9 cellular contexts compared by ENCODE assay signal in genomic region chr7:139714163-139714901, GRCh38.
DNase-seq lines count a peak whose midpoint lies in the region; ATAC-seq and TF ChIP-seq lines count a peak whose summit lies in the region.
"Had no signal": no experiment of that assay in that cellular context is flagged by ENCODE, and none has a peak within 500 bp of the region (broad histone marks: within the 10 kb centered on the region; RNA-seq: fewer than 3 reads in every experiment).

No MANE protein-coding gene starts in this region.

- peaks cover 0 to 44% (median 28%) of the 10 kb centered on the region in 9 donors for H3K36me3 ChIP-seq in heart left ventricle

- WGBS in heart left ventricle, 4 donors: 52 to 69% (median 59%) methylated on average over 22 to 23 of the region's 23 CpGs

- ATAC-seq in Right ventricle myocardium inferior (peak; percentile 24), HG03159 (IDR thresholded peaks at IDR 0.05; ENCODE audit: unreplicated experiment) (peak; percentile 92), heart left ventricle (peak in 3 of 4 donors; percentile 56 to 82 (median 58))

- H3K27me3 ChIP-seq in heart left ventricle: no peaks in the 10 kb centered on the region

- TF ChIP-seq POLR2A in heart left ventricle (IDR thresholded peaks at IDR 0.05) (no peak), erythroblast (IDR thresholded peaks at IDR 0.05; ENCODE audit: low read length) (no peak)

- TF ChIP-seq CTCF in heart left ventricle (IDR thresholded peaks at IDR 0.05): no peak

- H3K4me3 ChIP-seq in heart left ventricle: no peak overlapping the region

- peak overlapping the region; percentile 44 to 90 (median 76) for H3K27ac ChIP-seq in heart left ventricle

- H3K4me1 ChIP-seq in heart left ventricle: peaks cover 3 to 61% (median 41%) of the 10 kb centered on the region in 12 donors

- H3K9me3 ChIP-seq in heart left ventricle: no peaks in the 10 kb centered on the region

- intact Hi-C loops in Right ventricle myocardium inferior (cut with DNase I) (no loop called here), cardiac septum (cut with DNase I) (no loop called here), heart left ventricle (cut with DNase I) (no loop called here)

- peak; percentile 83 for DNase-seq in Right ventricle myocardium inferior (ENCODE audit: missing footprints)
- no peak for DNase-seq in cardiac septum (ENCODE audit: low spot score)
- DNase-seq in heart left ventricle: peak; percentile 56 to 79 (median 69)
- DNase-seq in NCI-H2029 treated with DMSO at 0.1 percent for 48 hours (lab: John Stamatoyannopoulos, UW): no peak
- DNase-seq in GDM1 (lab: John Stamatoyannopoulos, UW): no peak
- DNase-seq in globus pallidus (ENCODE audit: low spot score): no peak
- DNase-seq in erythroblast (lab: John Stamatoyannopoulos, UW): no peak
- DNase-seq: NCI-H1436 had no signal

Comparison
In these comparisons a context has a peak if more than half of its experiments do, and no peak if none do; other contexts are left out.
1. DNase-seq: peak in Right ventricle myocardium inferior (single experiment) and heart left ventricle (5 of 5); none in cardiac septum (single experiment), NCI-H2029 treated with DMSO at 0.1 percent for 48 hours (single experiment), GDM1 (single experiment), globus pallidus (single experiment) and erythroblast (0 of 2).
2. ATAC-seq: peak in every context shown above with its lines; median percentile 92 in HG03159; 58 in heart left ventricle; 24 in Right ventricle myocardium inferior.